ENCODE assay signal across 22 cellular contexts in genomic region chr4:108646706-108647105, GRCh38.
"Had no signal": no experiment of that assay in that cellular context is flagged by ENCODE, and none has a peak within 500 bp of the region (broad histone marks: within the 10 kb centered on the region; RNA-seq: fewer than 3 reads in every experiment).

No MANE protein-coding gene starts in this region.

- H3K9me3 Mint-ChIP-seq: IgD-negative memory B cell had no signal

- FAIRE-seq: RCC 7860 had no signal

- H3K36me3 Mint-ChIP-seq: IgD-negative memory B cell had no signal

- H3K4me3 Mint-ChIP-seq: IgD-negative memory B cell had no signal

- DNase-seq: Karpas-422, KG1, MM.1S, NCI-H1092 treated with DMSO at 0.1 percent for 48 hours, NCI-H1436, NCI-H187, NCI-H2029, NCI-H2081 treated with DMSO at 0.1 percent for 48 hours, NCI-H2171, NCI-H226, NCI-H446, NCI-H510A, NCI-H524 treated with DMSO at 0.1 percent for 48 hours, NCI-H69, NCI-H774, Right ventricle myocardium superior, RPMI8226, SIG-M5, SK-N-SH, T-helper 1 cell had no signal

- H3K4me2 ChIP-seq: SK-N-SH had no signal

- H3K27me3 Mint-ChIP-seq: IgD-negative memory B cell had no signal

- H3K9me3 ChIP-seq: SK-N-SH had no signal

- H3K9ac ChIP-seq: SK-N-SH had no signal
